ENCODE assay signal across 8 cellular contexts in genomic region chr5:73564644-73565165, GRCh38. TPM values are rescaled to one million over a fixed set of nuclear protein-coding genes. Genes with fewer than 3 reads are reported as not detected.
A peak's percentile ranks its signal among the peaks of the same experiment; 100 is the strongest.
DNase-seq lines count a peak whose midpoint lies in the region; ATAC-seq, FAIRE-seq and TF ChIP-seq lines count a peak whose summit lies in the region.

No MANE protein-coding gene starts in this region.

- no peaks in the 10 kb centered on the region for H3K27me3 Mint-ChIP-seq in WTC11 (ENCODE audit: low read depth)

- H3K4me1 ChIP-seq in ovary (ENCODE audit: insufficient read depth), result peaks cover 5% of the 10 kb centered on the region

- intact Hi-C loops in ovary (cut with DNase I), result no loop called here

- H3K27ac Mint-ChIP-seq in WTC11, result peak overlapping the region; percentile 99; the same call in 1 of the 2 replicates

- CTCF ChIA-PET in WTC11 (lab: Charles Lee), result interaction anchor here (0.8 to 1.5 kb wide), 4 partner anchors 10 to 77 kb away, joined by 3 to 7 read pairs (median 4); no protein-coding TSS in a partner anchor

- H3K4me3 Mint-ChIP-seq in WTC11, result peak overlapping the region; percentile 88

- no peaks in the 10 kb centered on the region for H3K36me3 ChIP-seq in ovary

- WGBS in ovary, 3 donors, result 1% methylated on average over 12 of the region's 12 CpGs

- POLR2A ChIA-PET in WTC11 (lab: Charles Lee), result interaction anchor here (0.5 kb wide), 1 partner anchor 319 kb away, joined by 3 read pairs; no protein-coding TSS in a partner anchor

- TF ChIP-seq POLR2A in GM12891 (IDR thresholded peaks at IDR 0.05; ENCODE audit: low read depth, low read length) (no peak), ovary (IDR thresholded peaks at IDR 0.05) (no peak)

- H3K4me3 ChIP-seq in fibroblast of mammary gland (ENCODE audit: control insufficient read depth, low read depth, low read length) (peak overlapping the region; percentile 99), ovary (peak overlapping the region; percentile 63)

- peaks cover 13% of the 10 kb centered on the region for H3K36me3 Mint-ChIP-seq in WTC11

- H3K27ac ChIP-seq in ovary, result peak overlapping the region; percentile 65 to 89

- TF ChIP-seq CTCF in WTC11 (IDR thresholded peaks at IDR 0.05) (no peak), fibroblast of mammary gland (conservative IDR thresholded peaks at IDR 0.05; ENCODE audit: control insufficient read depth, insufficient read depth, low read depth, low read length) (no peak), ovary (IDR thresholded peaks at IDR 0.05) (no peak)

- H3K9me3 ChIP-seq in ovary, result no peaks in the 10 kb centered on the region

- H3K4me1 Mint-ChIP-seq in WTC11, result peaks cover 14% of the 10 kb centered on the region

- H3K9me3 Mint-ChIP-seq in WTC11, result no peaks in the 10 kb centered on the region

- peak; percentile 26 for FAIRE-seq in GM12891 (lab: Jason Lieb, UNC)

- peak; percentile 3 for ATAC-seq in HG03064 (IDR thresholded peaks at IDR 0.05; ENCODE audit: low read depth, unreplicated experiment)
- ATAC-seq in WTC11, result no peak

- no peaks in the 10 kb centered on the region for H3K27me3 ChIP-seq in ovary

- TF ChIP-seq EP300 in ovary (IDR thresholded peaks at IDR 0.05), result no peak

- no peak for DNase-seq in GM12891 (ENCODE audit: insufficient read length, low spot score)
- DNase-seq in WTC11 (ENCODE audit: low spot score), result no peak
- peak; percentile 26 for DNase-seq in fibroblast of mammary gland (ENCODE audit: low read depth)
- peak in 1 of 5 donors; percentile 33 for DNase-seq in ovary
- DNase-seq in AG08396 (ENCODE audit: low spot score), result no peak
- no peak for DNase-seq in effector CD4-positive, alpha-beta T cell
- DNase-seq in NCI-H1092 (lab: John Stamatoyannopoulos, UW), result no peak

TF ChIP-seq in GM12891, 5 proteins besides CTCF, POLR2A, EP300 and RAD21:
- TF ChIP-seq TAF1 (IDR thresholded peaks at IDR 0.05; ENCODE audit: low read depth, low read length) (no peak), PAX5 (IDR thresholded peaks at IDR 0.05; ENCODE audit: insufficient read depth, low read length, severe bottlenecking) (no peak), POLR2AphosphoS5 (IDR thresholded peaks at IDR 0.05; ENCODE audit: low read depth, low read length) (no peak), POU2F2 (IDR thresholded peaks at IDR 0.05; ENCODE audit: low read depth, low read length) (no peak), SPI1 (IDR thresholded peaks at IDR 0.05; ENCODE audit: low read depth, low read length) (no peak)

TF ChIP-seq in WTC11, 78 proteins besides CTCF, POLR2A, EP300 and RAD21:
- TF ChIP-seq FOXP1 (CRISPR knock-in tag; IDR thresholded peaks at IDR 0.05; ENCODE audit: borderline replicate concordance) (no peak), AR (CRISPR knock-in tag; IDR thresholded peaks at IDR 0.05) (no peak), ZNF425 (CRISPR knock-in tag; conservative IDR thresholded peaks at IDR 0.05) (no peak), ERG (CRISPR knock-in tag; IDR thresholded peaks at IDR 0.05) (no peak)

RNA-seq across cellular contexts. Expression of gene ANKRA2, which starts 0.7 kb away (rescaled TPM):
- polyA plus RNA-seq in GM12891 (2012; ENCODE audit: low read depth, missing spikeins), result 14.1 TPM
- 14.3 to 17.7 TPM (median 14.5 TPM) in 3 replicates for total RNA-seq in WTC11 (2021)
- 10 to 100 TPM; 22.3 to 44.2 (median 23.1) TPM for total RNA-seq in ovary
- 10 to 100 TPM; 25.5 to 28.3 TPM for polyA plus RNA-seq in ovary

RNA-seq across cellular contexts. Expression of gene UTP15, which starts 0.8 kb away (rescaled TPM):
- 14.7 TPM for polyA plus RNA-seq in GM12891 (2012; ENCODE audit: low read depth, missing spikeins)
- total RNA-seq in WTC11 (2021) (26.2 to 35.2 TPM (median 26.7 TPM) in 3 replicates), ovary (10 to 100 TPM in 6 of 7 donors, 1 to 10 TPM in 1; 8.5 to 28.0 (median 16.2) TPM)
- polyA plus RNA-seq in ovary, result 1 to 10 TPM; 3.5 to 7.6 TPM
